ENCODE assay signal across 27 cellular contexts in genomic region chr2:162720559-162721271, GRCh38.
DNase-seq lines count a peak whose midpoint lies in the region; ATAC-seq lines count a peak whose summit lies in the region.
"Had no signal": no experiment of that assay in that cellular context is flagged by ENCODE, and none has a peak within 500 bp of the region (broad histone marks: within the 10 kb centered on the region; RNA-seq: fewer than 3 reads in every experiment).

No MANE protein-coding gene starts in this region.

- ATAC-seq in GM18519 (IDR thresholded peaks at IDR 0.05; ENCODE audit: low FRiP score, unreplicated experiment) (peak; percentile 73), GM19463 (IDR thresholded peaks at IDR 0.05; ENCODE audit: unreplicated experiment) (peak; percentile 86), HG02870 (IDR thresholded peaks at IDR 0.05; ENCODE audit: unreplicated experiment) (peak; percentile 57), HG03521 (IDR thresholded peaks at IDR 0.05; ENCODE audit: unreplicated experiment) (peak; percentile 69), HG03045 (IDR thresholded peaks at IDR 0.05; ENCODE audit: unreplicated experiment) (no peak)
- ATAC-seq: psoas muscle; stimulated activated memory B cell treated with anti-CD40 and anti-IgM and Interleukin-4, amounts not matched to agents 10 μg/mL and 1 μg/mL and 100 μg/mL, for 72 hours had no signal

- DNase-seq in globus pallidus (ENCODE audit: low spot score) (no peak), germinal center (ENCODE audit: low spot score) (no peak), KG1 (lab: John Stamatoyannopoulos, UW) (no peak)
- DNase-seq: activated CD4-positive, alpha-beta memory T cell treated with anti-CD3 and anti-CD28 coated beads for 36 hours; activated CD4-positive, CD25-positive, alpha-beta regulatory T cell; anterior cingulate cortex; CD8-positive, alpha-beta memory T cell; DMS 273 treated with DMSO at 0.1 percent for 48 hours; effector CD8-positive, alpha-beta T cell; glutamatergic neuron; GOT3; HFFc6; IMR-90; kidney; naive B cell; NCI-H1105; NCI-H1930; NCI-H526; psoas muscle; stimulated activated CD4-positive, alpha-beta T cell treated with anti-CD3 and anti-CD28 coated beads, Interleukin-4, amount 100 ng/mL, for 4 hours; substantia nigra had no signal
